31 cellular contexts compared by ENCODE assay signal in the genomic region with DNA sequence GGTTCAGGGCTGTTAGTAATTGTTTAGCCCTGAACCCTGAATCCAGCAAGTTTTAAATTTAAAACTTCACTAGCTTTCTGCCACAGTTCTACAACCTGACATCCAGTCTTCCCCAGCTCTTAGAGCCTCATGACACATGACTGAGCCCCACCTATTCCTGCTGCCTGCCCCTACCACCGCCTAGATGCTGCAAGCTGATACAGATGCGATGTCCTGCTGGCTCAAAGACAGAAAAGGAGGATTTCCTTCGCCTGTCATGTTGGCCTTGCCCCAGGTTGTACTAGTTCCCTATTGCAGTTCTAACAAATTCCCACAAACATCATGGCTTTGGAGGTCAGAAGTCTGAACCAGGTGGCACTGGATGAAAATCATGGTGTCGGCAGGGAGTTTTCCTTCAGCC.
"Had no signal": no experiment of that assay in that cellular context is flagged by ENCODE, and none has a peak within 500 bp of the region (broad histone marks: within the 10 kb centered on the region; RNA-seq: fewer than 3 reads in every experiment).

No MANE protein-coding gene starts in this region.

- H3K4me3 ChIP-seq: ovary, psoas muscle, right lobe of liver, sigmoid colon, suprapubic skin, testis, tibial artery, transverse colon, upper lobe of right lung, uterus had no signal

- H3K36me3 Mint-ChIP-seq: naive B cell; naive thymus-derived CD8-positive, alpha-beta T cell; natural killer cell treated with Interleukin-12 subunit alpha and Interleukin-12 subunit beta and Interleukin-15 and Interleukin-18, amount 100 ng/mL, for 72 hours; stimulated activated effector memory CD8-positive, alpha-beta T cell treated with anti-CD3 and anti-CD28 coated beads, Interleukin-12 subunit alpha, Interleukin-12 subunit beta, amount 100 ng/mL, for 72 hours; stimulated activated naive B cell treated with anti-CD40 and anti-IgM and Interleukin-4, amounts not matched to agents 10 μg/mL and 1 μg/mL and 100 μg/mL, for 72 hours; type B pancreatic cell had no signal

- H3K9me3 ChIP-seq: neutrophil, ovary, psoas muscle, right lobe of liver, sigmoid colon, suprapubic skin, testis, tibial artery, transverse colon, upper lobe of right lung, uterus had no signal

- H3K4me3 Mint-ChIP-seq: naive B cell; naive thymus-derived CD8-positive, alpha-beta T cell; natural killer cell treated with Interleukin-12 subunit alpha and Interleukin-12 subunit beta and Interleukin-15 and Interleukin-18, amount 100 ng/mL, for 72 hours; nephron progenitor cell; stimulated activated effector memory CD8-positive, alpha-beta T cell treated with anti-CD3 and anti-CD28 coated beads, Interleukin-12 subunit alpha, Interleukin-12 subunit beta, amount 100 ng/mL, for 72 hours; stimulated activated naive B cell treated with anti-CD40 and anti-IgM and Interleukin-4, amounts not matched to agents 10 μg/mL and 1 μg/mL and 100 μg/mL, for 72 hours; stimulated activated naive CD8-positive, alpha-beta T cell treated with anti-CD3 and anti-CD28 coated beads, Interleukin-15, amount 100 ng/mL, for 72 hours; type B pancreatic cell had no signal

- H3K27me3 ChIP-seq: neutrophil, ovary, right lobe of liver, testis, uterus had no signal

- H3K4me1 Mint-ChIP-seq: naive thymus-derived CD8-positive, alpha-beta T cell; stimulated activated effector memory CD8-positive, alpha-beta T cell treated with anti-CD3 and anti-CD28 coated beads, Interleukin-12 subunit alpha, Interleukin-12 subunit beta, amount 100 ng/mL, for 72 hours; stimulated activated naive B cell treated with anti-CD40 and anti-IgM and Interleukin-4, amounts not matched to agents 10 μg/mL and 1 μg/mL and 100 μg/mL, for 72 hours; stimulated activated naive CD8-positive, alpha-beta T cell treated with anti-CD3 and anti-CD28 coated beads, Interleukin-15, amount 100 ng/mL, for 72 hours had no signal

- H3K9me3 Mint-ChIP-seq: stimulated activated naive B cell treated with anti-CD40 and anti-IgM and Interleukin-4, amounts not matched to agents 10 μg/mL and 1 μg/mL and 100 μg/mL, for 72 hours; stimulated activated naive CD8-positive, alpha-beta T cell treated with anti-CD3 and anti-CD28 coated beads, Interleukin-15, amount 100 ng/mL, for 72 hours; type B pancreatic cell had no signal

- H3K4me1 ChIP-seq: parathyroid adenoma, psoas muscle, right lobe of liver, sigmoid colon, suprapubic skin, testis, tibial artery, transverse colon, upper lobe of right lung, uterus had no signal

- H3K27me3 Mint-ChIP-seq: naive B cell; natural killer cell treated with Interleukin-12 subunit alpha and Interleukin-12 subunit beta and Interleukin-15 and Interleukin-18, amount 100 ng/mL, for 72 hours; stimulated activated naive CD8-positive, alpha-beta T cell treated with anti-CD3 and anti-CD28 coated beads, Interleukin-15, amount 100 ng/mL, for 72 hours had no signal

- H3K27ac ChIP-seq: neutrophil, ovary, parathyroid adenoma, psoas muscle, right lobe of liver, sigmoid colon, suprapubic skin, testis, tibial artery, transverse colon, upper lobe of right lung, uterus had no signal

- ATAC-seq: naive thymus-derived CD8-positive, alpha-beta T cell; natural killer cell treated with Interleukin-12 subunit alpha and Interleukin-12 subunit beta and Interleukin-15 and Interleukin-18, amount 100 ng/mL, for 72 hours; psoas muscle; right cardiac atrium; right lobe of liver; stimulated activated effector memory CD8-positive, alpha-beta T cell treated with anti-CD3 and anti-CD28 coated beads, Interleukin-12 subunit alpha, Interleukin-12 subunit beta, amount 100 ng/mL, for 72 hours; stimulated activated naive B cell treated with anti-CD40 and anti-IgM and Interleukin-4, amounts not matched to agents 10 μg/mL and 1 μg/mL and 100 μg/mL, for 72 hours; stimulated activated naive CD8-positive, alpha-beta T cell treated with anti-CD3 and anti-CD28 coated beads, Interleukin-15, amount 100 ng/mL, for 72 hours; upper lobe of right lung had no signal

- DNase-seq: naive B cell; naive thymus-derived CD8-positive, alpha-beta T cell; nephron progenitor cell; nucleus accumbens; ovary; posterior cingulate gyrus; psoas muscle; right lobe of liver; sigmoid colon; small intestine; stimulated activated CD4-positive, alpha-beta T cell treated with anti-CD3 and anti-CD28 coated beads, Interleukin-15, amount 100 ng/mL, for 24 hours; stimulated activated CD4-positive, alpha-beta T cell treated with anti-CD3 and anti-CD28 coated beads, Interleukin-2, amount 100 ng/mL, for 24 hours; stimulated activated CD4-positive, alpha-beta T cell treated with anti-CD3 and anti-CD28 coated beads, Interleukin-2, amount 100 ng/mL, for 48 hours; stimulated activated CD4-positive, alpha-beta T cell treated with anti-CD3 and anti-CD28 coated beads, Interleukin-4, amount 100 ng/mL, for 24 hours; stimulated activated naive B cell treated with anti-CD40 and anti-IgM and Interleukin-4, amounts not matched to agents 10 μg/mL and 1 μg/mL and 100 μg/mL, for 72 hours; stimulated activated naive CD4-positive, alpha-beta T cell treated with Interleukin-2 at 50 U/mL for 16 hours; stimulated activated naive CD8-positive, alpha-beta T cell treated with anti-CD3 and anti-CD28 coated beads, Interleukin-15, amount 100 ng/mL, for 72 hours; substantia nigra; testis; tibial artery; transverse colon; upper lobe of right lung; uterus had no signal

- H3K27ac Mint-ChIP-seq: naive B cell; naive thymus-derived CD8-positive, alpha-beta T cell; natural killer cell treated with Interleukin-12 subunit alpha and Interleukin-12 subunit beta and Interleukin-15 and Interleukin-18, amount 100 ng/mL, for 72 hours; nephron progenitor cell; progenitor cell of endocrine pancreas; stimulated activated effector memory CD8-positive, alpha-beta T cell treated with anti-CD3 and anti-CD28 coated beads, Interleukin-12 subunit alpha, Interleukin-12 subunit beta, amount 100 ng/mL, for 72 hours; stimulated activated naive B cell treated with anti-CD40 and anti-IgM and Interleukin-4, amounts not matched to agents 10 μg/mL and 1 μg/mL and 100 μg/mL, for 72 hours; type B pancreatic cell had no signal

- H3K36me3 ChIP-seq: neutrophil, ovary, right lobe of liver, sigmoid colon, suprapubic skin, tibial artery, transverse colon, upper lobe of right lung, uterus had no signal
